Comparison of ENCODE assay signal across 28 cellular contexts in genomic region chr14:31876741-31877140, GRCh38.
DNase-seq lines count a peak whose midpoint lies in the region; ATAC-seq, FAIRE-seq and TF ChIP-seq lines count a peak whose summit lies in the region.
"Had no signal": no experiment of that assay in that cellular context is flagged by ENCODE, and none has a peak within 500 bp of the region (broad histone marks: within the 10 kb centered on the region; RNA-seq: fewer than 3 reads in every experiment).

No MANE protein-coding gene starts in this region.

- H3K4me1 Mint-ChIP-seq in neural crest cell: peaks cover 6% of the 10 kb centered on the region
- H3K4me1 Mint-ChIP-seq in stimulated activated effector memory CD8-positive, alpha-beta T cell treated with anti-CD3 and anti-CD28 coated beads, Interleukin-12 subunit alpha, Interleukin-12 subunit beta, amount 100 ng/mL, for 72 hours: no peaks in the 10 kb centered on the region
- H3K4me1 Mint-ChIP-seq: activated CD8-positive, alpha-beta memory T cell treated with anti-CD3 and anti-CD28 coated beads, Interleukin-2, amount 10 ng/mL, durations not matched to agents 7 days and 5 days had no signal

- no peaks in the 10 kb centered on the region for H3K27me3 Mint-ChIP-seq in neural crest cell (ENCODE audit: low read depth)
- H3K27me3 Mint-ChIP-seq: IgD-negative memory B cell had no signal

- ATAC-seq in GM18868 (IDR thresholded peaks at IDR 0.05; ENCODE audit: unreplicated experiment) (no peak), HG02571 (IDR thresholded peaks at IDR 0.05; ENCODE audit: unreplicated experiment) (no peak)
- ATAC-seq in stimulated activated effector memory CD8-positive, alpha-beta T cell treated with anti-CD3 and anti-CD28 coated beads, Interleukin-12 subunit alpha, Interleukin-12 subunit beta, amount 100 ng/mL, for 72 hours: no peak
- ATAC-seq: activated CD8-positive, alpha-beta memory T cell treated with anti-CD3 and anti-CD28 coated beads, Interleukin-2, amount 10 ng/mL, durations not matched to agents 7 days and 5 days; esophagus mucosa; foreskin keratinocyte; naive thymus-derived CD4-positive, alpha-beta T cell had no signal

- no peaks in the 10 kb centered on the region for H3K9me3 Mint-ChIP-seq in neural crest cell
- H3K9me3 Mint-ChIP-seq in stimulated activated effector memory CD8-positive, alpha-beta T cell treated with anti-CD3 and anti-CD28 coated beads, Interleukin-12 subunit alpha, Interleukin-12 subunit beta, amount 100 ng/mL, for 72 hours: peaks cover 2% of the 10 kb centered on the region

- peak overlapping the region; percentile 31 for H3K27ac Mint-ChIP-seq in neural crest cell (ENCODE audit: unreplicated experiment)
- no peak overlapping the region for H3K27ac Mint-ChIP-seq in stimulated activated effector memory CD8-positive, alpha-beta T cell treated with anti-CD3 and anti-CD28 coated beads, Interleukin-12 subunit alpha, Interleukin-12 subunit beta, amount 100 ng/mL, for 72 hours
- H3K27ac Mint-ChIP-seq: activated CD8-positive, alpha-beta memory T cell treated with anti-CD3 and anti-CD28 coated beads, Interleukin-2, amount 10 ng/mL, durations not matched to agents 7 days and 5 days; CD14-positive monocyte; IgD-negative memory B cell; naive thymus-derived CD4-positive, alpha-beta T cell had no signal

- no peak overlapping the region for H3K4me3 Mint-ChIP-seq in neural crest cell
- H3K4me3 Mint-ChIP-seq in stimulated activated effector memory CD8-positive, alpha-beta T cell treated with anti-CD3 and anti-CD28 coated beads, Interleukin-12 subunit alpha, Interleukin-12 subunit beta, amount 100 ng/mL, for 72 hours: no peak overlapping the region
- H3K4me3 Mint-ChIP-seq: activated CD8-positive, alpha-beta memory T cell treated with anti-CD3 and anti-CD28 coated beads, Interleukin-2, amount 10 ng/mL, durations not matched to agents 7 days and 5 days; CD14-positive monocyte; naive thymus-derived CD4-positive, alpha-beta T cell had no signal

- H3K79me2 ChIP-seq in ACC112 (ENCODE audit: control insufficient read depth, insufficient read depth, low read length, unreplicated experiment): no peaks in the 10 kb centered on the region

- peak overlapping the region; percentile 82 for H2AFZ ChIP-seq in ACC112 (ENCODE audit: low read length, unreplicated experiment)

- TF ChIP-seq CTCF in neural crest cell (conservative IDR thresholded peaks at IDR 0.05): no peak

- peak overlapping the region; percentile 29; the same call in 1 of the 2 replicates for H3K4me3 ChIP-seq in ACC112 (ENCODE audit: low read depth, low read length)
- H3K4me3 ChIP-seq: Peyer's patch had no signal

- FAIRE-seq in HTR-8/SVneo (lab: Jason Lieb, UNC): peak; percentile 16
- FAIRE-seq: colon, H1 had no signal

- no peaks in the 10 kb centered on the region for H3K36me3 ChIP-seq in ACC112 (ENCODE audit: insufficient read depth, low read length)
- H3K36me3 ChIP-seq: Peyer's patch, suprapubic skin had no signal

- H3K4me1 ChIP-seq in ACC112 (ENCODE audit: control insufficient read depth, insufficient read depth, low read length, unreplicated experiment): peaks cover 30% of the 10 kb centered on the region
- H3K4me1 ChIP-seq: Peyer's patch, suprapubic skin had no signal

- H3K27me3 ChIP-seq in ACC112 (ENCODE audit: insufficient read depth, low read length): no peaks in the 10 kb centered on the region
- H3K27me3 ChIP-seq: foreskin keratinocyte, Peyer's patch, suprapubic skin had no signal

- no peak overlapping the region for H3K27ac ChIP-seq in ACC112 (ENCODE audit: low read depth, low read length)
- H3K27ac ChIP-seq in cingulate gyrus (ENCODE audit: low read depth, low read length): peak overlapping the region; percentile 6
- H3K27ac ChIP-seq: foreskin keratinocyte, Peyer's patch, suprapubic skin had no signal

- no peaks in the 10 kb centered on the region for H3K36me3 Mint-ChIP-seq in neural crest cell (ENCODE audit: low read depth)
- no peaks in the 10 kb centered on the region for H3K36me3 Mint-ChIP-seq in stimulated activated effector memory CD8-positive, alpha-beta T cell treated with anti-CD3 and anti-CD28 coated beads, Interleukin-12 subunit alpha, Interleukin-12 subunit beta, amount 100 ng/mL, for 72 hours
- H3K36me3 Mint-ChIP-seq: activated CD8-positive, alpha-beta memory T cell treated with anti-CD3 and anti-CD28 coated beads, Interleukin-2, amount 10 ng/mL, durations not matched to agents 7 days and 5 days; CD14-positive monocyte; IgD-negative memory B cell; naive thymus-derived CD4-positive, alpha-beta T cell had no signal

- DNase-seq in HTR-8/SVneo (ENCODE audit: insufficient read length, low spot score) (no peak), neural crest cell (ENCODE audit: low read depth, low spot score) (no peak), EL (no peak)
- DNase-seq in stimulated activated effector memory CD8-positive, alpha-beta T cell treated with anti-CD3 and anti-CD28 coated beads, Interleukin-12 subunit alpha, Interleukin-12 subunit beta, amount 100 ng/mL, for 72 hours (ENCODE audit: low spot score in 2 of 2): no peak
- DNase-seq: activated CD4-positive, CD25-positive, alpha-beta regulatory T cell; activated CD8-positive, alpha-beta memory T cell treated with anti-CD3 and anti-CD28 coated beads, Interleukin-2, amount 10 ng/mL, durations not matched to agents 7 days and 5 days; activated naive CD4-positive, alpha-beta T cell treated with Interleukin-2 at 50 U/mL for 16 hours; activated T-cell treated with anti-CD3 and anti-CD28 coated beads, Interleukin-2, amount 50 U/mL, for 48 hours; effector CD4-positive, alpha-beta T cell; foreskin keratinocyte; naive thymus-derived CD4-positive, alpha-beta T cell; NCI-H1048; NCI-H1930; NCI-H526 treated with DMSO at 0.1 percent for 48 hours; occipital lobe; Peyer's patch; stimulated activated CD4-positive, alpha-beta T cell treated with anti-CD3 and anti-CD28 coated beads, Interleukin-12 subunit alpha, Interleukin-12 subunit beta, amount 100 ng/mL, for 4 hours; stimulated activated CD4-positive, alpha-beta T cell treated with anti-CD3 and anti-CD28 coated beads, Interleukin-4, amount 100 ng/mL, for 1 hour had no signal
